ENCODE assay signal across 5 cellular contexts in the genomic region with DNA sequence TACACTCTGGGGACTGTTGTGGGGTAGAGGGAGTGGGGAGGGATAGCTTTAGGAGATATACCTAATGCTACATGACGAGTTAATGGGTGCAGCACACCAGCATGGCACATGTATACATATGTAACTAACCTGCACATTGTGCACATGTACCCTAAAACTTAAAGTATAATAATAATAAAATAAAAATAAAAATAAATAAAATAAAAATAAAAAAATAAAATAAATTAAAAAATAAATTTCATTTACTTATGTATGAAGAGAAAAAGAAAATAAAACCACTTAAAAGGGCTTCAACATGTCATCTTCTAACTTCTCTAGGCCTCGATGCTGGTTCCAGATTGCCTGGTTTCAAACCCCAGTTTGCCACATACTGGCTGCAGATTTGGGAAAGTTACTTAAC. TPM values are rescaled to one million over a fixed set of nuclear protein-coding genes. Genes with fewer than 3 reads are reported as not detected.
"Had no signal": no experiment of that assay in that cellular context is flagged by ENCODE, and none has a peak within 500 bp of the region (broad histone marks: within the 10 kb centered on the region; RNA-seq: fewer than 3 reads in every experiment).

No MANE protein-coding gene starts in this region.

RNA-seq across cellular contexts. Expression of gene HTR1E, which starts 10.2 kb away (rescaled TPM):
- total RNA-seq: HepG2, HT-29, HT1080, IMR-90, K562 had no signal
